9 cellular contexts compared by ENCODE assay signal in genomic region chr2:12321017-12321641, GRCh38.
DNase-seq lines count a peak whose midpoint lies in the region; ATAC-seq and TF ChIP-seq lines count a peak whose summit lies in the region.
"Had no signal": no experiment of that assay in that cellular context is flagged by ENCODE, and none has a peak within 500 bp of the region (broad histone marks: within the 10 kb centered on the region; RNA-seq: fewer than 3 reads in every experiment).

No MANE protein-coding gene starts in this region.

- H3K79me2 ChIP-seq in osteoblast (ENCODE audit: insufficient read depth, low read length), result no peaks in the 10 kb centered on the region

- no peaks in the 10 kb centered on the region for H3K36me3 ChIP-seq in osteoblast (ENCODE audit: insufficient read depth, low read length)

- peak overlapping the region; percentile 58 for H3K4me2 ChIP-seq in osteoblast (ENCODE audit: insufficient read depth, low read length)

- no peaks in the 10 kb centered on the region for H3K9me3 ChIP-seq in osteoblast (ENCODE audit: low read depth, low read length)

- H3K27ac ChIP-seq in RWPE1 (peak overlapping the region; percentile 67), osteoblast (ENCODE audit: low read depth, low read length) (peak overlapping the region; percentile 83)

- CTCF ChIA-PET in RWPE1 (lab: Yijun Ruan, JAX), result no interaction called here

- TF ChIP-seq CTCF in RWPE1 (conservative IDR thresholded peaks at IDR 0.05; ENCODE audit: low read depth), result no peak
- peak; percentile 18 for TF ChIP-seq CTCF in fibroblast of pulmonary artery (IDR thresholded peaks at IDR 0.05; ENCODE audit: low read length, missing control alignments)
- no peak for TF ChIP-seq CTCF in osteoblast (IDR thresholded peaks at IDR 0.05; ENCODE audit: extremely low read depth, low read depth, low read length)

- H3K4me3 ChIP-seq in fibroblast of pulmonary artery (replicated peaks; ENCODE audit: low read depth, low read length), result no peak overlapping the region
- peak overlapping the region; percentile 1 for H3K4me3 ChIP-seq in osteoblast (ENCODE audit: insufficient read depth, low read length)

- no peaks in the 10 kb centered on the region for H4K20me1 ChIP-seq in osteoblast (ENCODE audit: insufficient read depth, low read length)

- no peaks in the 10 kb centered on the region for H3K27me3 ChIP-seq in osteoblast (ENCODE audit: insufficient read depth, low read length)

- DNase-seq in AG20443 (ENCODE audit: low spot score) (peak; percentile 90), RWPE1 (ENCODE audit: low spot score) (peak; percentile 63), fibroblast of pulmonary artery (ENCODE audit: low read depth) (peak; percentile 98), osteoblast (ENCODE audit: insufficient read length, low spot score, missing footprints) (peak; percentile 69), AML-193 (lab: John Stamatoyannopoulos, UW) (no peak), DMS153 treated with DMSO at 0.1 percent for 48 hours (lab: John Stamatoyannopoulos, UW; ENCODE audit: unreplicated experiment) (no peak)
- DNase-seq: NK-92 treated with Interleukin-12 subunit alpha and Interleukin-12 subunit beta, amount 100 ng/mL, for 24 hours had no signal

- no peak for ATAC-seq in HG02938 (IDR thresholded peaks at IDR 0.05; ENCODE audit: unreplicated experiment)
- no peak for ATAC-seq in GM21526 (IDR thresholded peaks at IDR 0.05; ENCODE audit: low FRiP score, unreplicated experiment)

- H2AFZ ChIP-seq in osteoblast (ENCODE audit: low read length), result peak overlapping the region; percentile 53

- peaks cover 58% of the 10 kb centered on the region for H3K4me1 ChIP-seq in osteoblast (ENCODE audit: insufficient read depth, low read length)

- POLR2A ChIA-PET in RWPE1 (lab: Yijun Ruan, JAX; ENCODE audit: low non-redundant PET), result no interaction called here

Comparison
In these comparisons a context has a peak if more than half of its experiments do, and no peak if none do; other contexts are left out.
1. DNase-seq: peak in AG20443 (single experiment), RWPE1 (single experiment), fibroblast of pulmonary artery (single experiment) and osteoblast (single experiment); none in AML-193 (0 of 2) and DMS153 treated with DMSO at 0.1 percent for 48 hours (single experiment).